ENCODE assay signal across 8 cellular contexts in the genomic region with DNA sequence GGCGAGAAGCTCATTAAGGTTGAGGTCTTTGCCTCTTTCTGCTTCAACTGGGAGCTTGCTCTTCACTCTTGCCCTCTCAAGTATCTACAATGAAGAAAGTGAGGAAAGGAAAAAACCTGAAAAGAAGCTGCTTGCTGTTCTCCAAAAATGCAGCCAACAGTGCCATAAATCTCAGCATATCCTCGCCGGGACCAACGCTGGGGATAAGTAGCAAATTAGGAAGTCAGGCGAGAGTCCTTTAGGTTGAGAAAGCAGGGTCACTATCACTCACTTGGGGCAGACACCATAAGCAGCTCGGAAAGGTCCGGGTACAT. TPM values are rescaled to one million over a fixed set of nuclear protein-coding genes. Genes with fewer than 3 reads are reported as not detected.
DNase-seq lines count a peak whose midpoint lies in the region; ATAC-seq, FAIRE-seq and TF ChIP-seq lines count a peak whose summit lies in the region.

No MANE protein-coding gene starts in this region.

- no peaks in the 10 kb centered on the region for H4K20me1 ChIP-seq in keratinocyte (ENCODE audit: control insufficient read depth, extremely low read depth, insufficient read depth, low read length)

- H3K4me3 Mint-ChIP-seq in CD4-positive, alpha-beta memory T cell = peak overlapping the region; percentile 93 to 98 (median 96)
- peak overlapping the region; percentile 96 for H3K4me3 Mint-ChIP-seq in activated T-helper 17 cell treated with anti-CD3 and anti-CD28 coated beads, Interleukin-2, amount 50 U/mL, for 72 hours

- H3K36me3 ChIP-seq in CD4-positive, alpha-beta memory T cell (ENCODE audit: insufficient read depth, low read length) = no peaks in the 10 kb centered on the region
- H3K36me3 ChIP-seq in keratinocyte (ENCODE audit: control insufficient read depth in 2 of 2, extremely low read depth in 1 of 2, insufficient read depth in 2 of 2, low read length in 2 of 2) = no peaks in the 10 kb centered on the region
- no peaks in the 10 kb centered on the region for H3K36me3 ChIP-seq in thyroid gland

- no peaks in the 10 kb centered on the region for H3K9me3 ChIP-seq in CD4-positive, alpha-beta memory T cell (ENCODE audit: control insufficient read depth in 1 of 2, low read length in 2 of 2)
- H3K9me3 ChIP-seq in keratinocyte (ENCODE audit: control insufficient read depth, low read depth, low read length) (no peaks in the 10 kb centered on the region), thyroid gland (no peaks in the 10 kb centered on the region)

- peak overlapping the region; percentile 88 for H3K4me2 ChIP-seq in keratinocyte (ENCODE audit: control insufficient read depth, extremely low read depth, insufficient read depth, low read depth, low read length)

- H3K4me3 ChIP-seq in CD4-positive, alpha-beta memory T cell (ENCODE audit: low read length in 2 of 2) = peak overlapping the region; percentile 80 to 94
- peak overlapping the region; percentile 56 to 100 (median 100) for H3K4me3 ChIP-seq in keratinocyte (ENCODE audit: control insufficient read depth in 2 of 3, extremely low read depth in 1 of 3, insufficient read depth in 2 of 3, low read depth in 1 of 3, low read length in 3 of 3)
- peak overlapping the region; percentile 43 to 87 (median 61) for H3K4me3 ChIP-seq in thyroid gland (replicated peaks in 1 of 3)

- WGBS in thyroid gland, 2 donors = 0 to 2% methylated on average over 5 to 7 of the region's 7 CpGs

- ATAC-seq in HG02763 (IDR thresholded peaks at IDR 0.05; ENCODE audit: unreplicated experiment) = peak; percentile 44
- ATAC-seq in activated T-helper 17 cell treated with anti-CD3 and anti-CD28 coated beads, Interleukin-2, amount 50 U/mL, for 72 hours (replicated peaks) = peak; percentile 46
- ATAC-seq in left lobe of liver = no peak
- no peak for ATAC-seq in HG02759 (IDR thresholded peaks at IDR 0.05; ENCODE audit: unreplicated experiment)

- peaks cover 44% of the 10 kb centered on the region for H3K4me1 ChIP-seq in CD4-positive, alpha-beta memory T cell (ENCODE audit: insufficient read depth, low read length)
- peaks cover 22% of the 10 kb centered on the region for H3K4me1 ChIP-seq in keratinocyte (ENCODE audit: control insufficient read depth, extremely low read depth, insufficient read depth, low read length)
- peaks cover 14 to 17% of the 10 kb centered on the region in 2 donors for H3K4me1 ChIP-seq in thyroid gland

- POLR2A ChIA-PET in CD4-positive, alpha-beta memory T cell (lab: Charles Lee; ENCODE audit: partially characterized antibody) = interaction anchor here (1.0 to 3.0 kb wide), 6 partner anchors 9 to 1129 kb away, joined by 3 to 32 read pairs (median 4); partner anchors contain the start of genes NADK2, NIPBL and WDR70

- peak overlapping the region; percentile 80 for H3K27ac ChIP-seq in CD4-positive, alpha-beta memory T cell (ENCODE audit: low read depth, low read length)
- peak overlapping the region; percentile 90 for H3K27ac ChIP-seq in keratinocyte (ENCODE audit: control insufficient read depth, insufficient read depth, low read length)
- H3K27ac ChIP-seq in thyroid gland = peak overlapping the region in 2 of 3 donors; percentile 67 to 77

- H3K4me1 Mint-ChIP-seq in CD4-positive, alpha-beta memory T cell = peaks cover 19 to 45% (median 31%) of the 10 kb centered on the region in 4 donors
- peaks cover 21% of the 10 kb centered on the region for H3K4me1 Mint-ChIP-seq in activated T-helper 17 cell treated with anti-CD3 and anti-CD28 coated beads, Interleukin-2, amount 50 U/mL, for 72 hours

- intact Hi-C loops in CD4-positive, alpha-beta memory T cell (cut with micrococcal nuclease) = loop anchor here (2.0 to 5.0 kb wide), 2 partner anchors 494 to 1128 kb away; partner anchors contain the start of genes NADK2 and NIPBL
- intact Hi-C loops in thyroid gland (cut with DNase I) = no loop called here

- TF ChIP-seq CTCF in keratinocyte (optimal IDR thresholded peaks at IDR 0.05 in 1 of 3, IDR thresholded peaks at IDR 0.05 in 1 of 3, conservative IDR thresholded peaks at IDR 0.05 in 1 of 3; ENCODE audit: extremely low read depth in 1 of 3, insufficient read depth in 2 of 3, low read length in 3 of 3) = no peak
- no peak for TF ChIP-seq CTCF in thyroid gland (IDR thresholded peaks at IDR 0.05)

- H3K9me3 Mint-ChIP-seq in CD4-positive, alpha-beta memory T cell = no peaks in the 10 kb centered on the region
- H3K9me3 Mint-ChIP-seq in activated T-helper 17 cell treated with anti-CD3 and anti-CD28 coated beads, Interleukin-2, amount 50 U/mL, for 72 hours = no peaks in the 10 kb centered on the region

- no peaks in the 10 kb centered on the region for H3K27me3 ChIP-seq in CD4-positive, alpha-beta memory T cell (ENCODE audit: insufficient read depth, low read length)
- no peaks in the 10 kb centered on the region for H3K27me3 ChIP-seq in keratinocyte (ENCODE audit: control insufficient read depth, extremely low read depth, insufficient read depth, low read length)
- H3K27me3 ChIP-seq in thyroid gland = no peaks in the 10 kb centered on the region

- H3K79me2 ChIP-seq in keratinocyte (ENCODE audit: control insufficient read depth, insufficient read depth, low read length) = peaks cover 50% of the 10 kb centered on the region

- no peaks in the 10 kb centered on the region for H3K27me3 Mint-ChIP-seq in CD4-positive, alpha-beta memory T cell
- H3K27me3 Mint-ChIP-seq in activated T-helper 17 cell treated with anti-CD3 and anti-CD28 coated beads, Interleukin-2, amount 50 U/mL, for 72 hours = no peaks in the 10 kb centered on the region

- peak overlapping the region; percentile 96 for H3K9ac ChIP-seq in keratinocyte (ENCODE audit: control insufficient read depth, extremely low read depth, insufficient read depth, low read length)

- H2AFZ ChIP-seq in keratinocyte (ENCODE audit: control insufficient read depth, low read length) = peak overlapping the region; percentile 96

- H3K27ac Mint-ChIP-seq in CD4-positive, alpha-beta memory T cell = peak overlapping the region; percentile 87 to 99 (median 97)
- H3K27ac Mint-ChIP-seq in activated T-helper 17 cell treated with anti-CD3 and anti-CD28 coated beads, Interleukin-2, amount 50 U/mL, for 72 hours = peak overlapping the region; percentile 91

- CTCF ChIA-PET in CD4-positive, alpha-beta memory T cell (lab: Charles Lee; ENCODE audit: partially characterized antibody) = interaction anchor here (1.0 to 4.3 kb wide), 4 partner anchors 9 to 42 kb away, joined by 3 to 49 read pairs (median 4); partner anchors contain the start of gene WDR70

- DNase-seq in CD4-positive, alpha-beta memory T cell = peak in 1 of 5 donors; percentile 4
- DNase-seq in keratinocyte (ENCODE audit: low read depth, low spot score) = no peak
- DNase-seq in thyroid gland = no peak
- DNase-seq in left lobe of liver (ENCODE audit: low spot score) = no peak
- DNase-seq in DMS153 treated with DMSO at 0.1 percent for 48 hours (lab: John Stamatoyannopoulos, UW; ENCODE audit: unreplicated experiment) = no peak

- peak; percentile 44 for FAIRE-seq in keratinocyte (lab: Jason Lieb, UNC)

- peaks cover 0 to 11% of the 10 kb centered on the region in 2 donors for H3K36me3 Mint-ChIP-seq in CD4-positive, alpha-beta memory T cell
- H3K36me3 Mint-ChIP-seq in activated T-helper 17 cell treated with anti-CD3 and anti-CD28 coated beads, Interleukin-2, amount 50 U/mL, for 72 hours (ENCODE audit: low read depth) = peaks cover 57% of the 10 kb centered on the region

- dilution Hi-C loops in keratinocyte (cut with MboI; ENCODE audit: extremely low pct_ligation_motif_present, low sequenced_read_pairs) = no loop called here

- H3K9me1 ChIP-seq in keratinocyte (ENCODE audit: control insufficient read depth, extremely low read depth, insufficient read depth, low read length) = no peaks in the 10 kb centered on the region

- no peak for TF ChIP-seq POLR2A in thyroid gland (IDR thresholded peaks at IDR 0.05)

RNA-seq across cellular contexts. Expression of gene NUP155, which starts 0.4 kb away (rescaled TPM):
- total RNA-seq in CD4-positive, alpha-beta memory T cell = 10 to 100 TPM; 30.0 to 30.8 TPM
- polyA plus RNA-seq in CD4-positive, alpha-beta memory T cell = 10 to 100 TPM; 10.7 to 27.3 TPM
- total RNA-seq in activated T-helper 17 cell treated with anti-CD3 and anti-CD28 coated beads, Interleukin-2, amount 50 U/mL, for 72 hours = 10 to 100 TPM; 54.6 to 84.5 TPM
- polyA plus RNA-seq in keratinocyte = 13.7 to 20.5 TPM (median 18.8 TPM) in 3 replicates
- 5.2 TPM for polyA plus RNA-seq in keratinocyte (2011; ENCODE audit: low read depth)
- polyA plus RNA-seq in keratinocyte (2011; cell fraction: cytosol; rRNA removed) = 5.6 and 11.3 TPM in 2 replicates
- 17.1 and 19.3 TPM in 2 replicates for polyA plus RNA-seq in keratinocyte (2011; cell fraction: nucleus; rRNA removed)
- polyA plus RNA-seq in keratinocyte (2012; ENCODE audit: low replicate concordance) = 9.2 and 14.8 TPM in 2 replicates
- 28.0 to 74.2 TPM (median 53.5 TPM) in 3 replicates for polyA minus RNA-seq in keratinocyte
- polyA minus RNA-seq in keratinocyte (2011; cell fraction: cytosol; rRNA and poly(A)+ RNA removed) = 19.6 TPM
- polyA minus RNA-seq in keratinocyte (2011; cell fraction: nucleus; rRNA and poly(A)+ RNA removed) = 38.8 and 67.3 TPM in 2 replicates
- total RNA-seq in thyroid gland (10 to 100 TPM; 20.7 to 28.7 (median 25.9) TPM), left lobe of liver (7.6 TPM)

RNA-seq across cellular contexts. Expression of gene WDR70, which starts 8.6 kb away (rescaled TPM):
- 10 to 100 TPM; 36.0 to 43.2 TPM for total RNA-seq in CD4-positive, alpha-beta memory T cell
- polyA plus RNA-seq in CD4-positive, alpha-beta memory T cell = 10 to 100 TPM; 23.5 to 23.7 TPM
- total RNA-seq in activated T-helper 17 cell treated with anti-CD3 and anti-CD28 coated beads, Interleukin-2, amount 50 U/mL, for 72 hours = 10 to 100 TPM; 20.2 to 39.4 TPM
- polyA plus RNA-seq in keratinocyte = 17.4 to 25.1 TPM (median 18.4 TPM) in 3 replicates
- polyA plus RNA-seq in keratinocyte (2011; ENCODE audit: low read depth) = 78.9 TPM
- 14.0 and 28.8 TPM in 2 replicates for polyA plus RNA-seq in keratinocyte (2011; cell fraction: cytosol; rRNA removed)
- 21.4 and 23.5 TPM in 2 replicates for polyA plus RNA-seq in keratinocyte (2011; cell fraction: nucleus; rRNA removed)
- polyA plus RNA-seq in keratinocyte (2012; ENCODE audit: low replicate concordance) = 26.4 and 27.7 TPM in 2 replicates
- 8.6 to 26.6 TPM (median 13.9 TPM) in 3 replicates for polyA minus RNA-seq in keratinocyte
- 19.8 TPM for polyA minus RNA-seq in keratinocyte (2011; cell fraction: cytosol; rRNA and poly(A)+ RNA removed)
- polyA minus RNA-seq in keratinocyte (2011; cell fraction: nucleus; rRNA and poly(A)+ RNA removed) = 16.0 and 40.3 TPM in 2 replicates
- 100 to 1,000 TPM in 1 of 4 donors, 10 to 100 TPM in 3; 31.3 to 103 (median 33.5) TPM for total RNA-seq in thyroid gland
- 10.2 TPM for total RNA-seq in left lobe of liver

Comparison
In these comparisons a context has a peak if more than half of its experiments do, and no peak if none do; other contexts are left out.
1. ATAC-seq: peak in HG02763 (single experiment) and activated T-helper 17 cell treated with anti-CD3 and anti-CD28 coated beads, Interleukin-2, amount 50 U/mL, for 72 hours (single experiment); none in left lobe of liver (single experiment) and HG02759 (single experiment).
2. Peak in every context shown above with its lines, with median percentiles within 50 percentile points of each other: H3K27ac ChIP-seq and H3K4me3 ChIP-seq.